In the genomic region with DNA sequence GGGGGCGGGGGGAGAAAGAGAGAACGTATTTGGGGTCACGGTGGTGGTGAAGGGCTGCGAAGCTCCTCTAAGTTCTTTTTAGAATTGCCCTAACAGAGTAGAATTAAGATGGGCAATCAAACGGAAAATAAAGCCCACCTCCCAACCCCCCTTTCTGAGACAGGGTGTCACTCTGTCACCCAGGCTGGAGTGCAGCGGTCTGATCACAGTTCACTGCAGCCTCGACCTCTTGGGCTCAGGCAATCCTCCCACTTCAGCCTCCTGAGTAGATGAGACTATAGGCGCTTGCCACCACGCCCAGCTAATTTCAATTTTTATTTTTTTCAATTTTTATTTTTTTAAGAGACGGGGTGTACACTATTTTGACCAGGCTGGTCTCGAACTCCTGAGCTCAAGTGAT, we compare ENCODE assay signal across 1 cellular context.
TF ChIP-seq lines count a peak whose summit lies in the region.

No MANE protein-coding gene starts in this region.

TF ChIP-seq in A549, 52 proteins besides CTCF, POLR2A, EP300 and RAD21 (continued from another document):
- TF ChIP-seq, protein P1, sequence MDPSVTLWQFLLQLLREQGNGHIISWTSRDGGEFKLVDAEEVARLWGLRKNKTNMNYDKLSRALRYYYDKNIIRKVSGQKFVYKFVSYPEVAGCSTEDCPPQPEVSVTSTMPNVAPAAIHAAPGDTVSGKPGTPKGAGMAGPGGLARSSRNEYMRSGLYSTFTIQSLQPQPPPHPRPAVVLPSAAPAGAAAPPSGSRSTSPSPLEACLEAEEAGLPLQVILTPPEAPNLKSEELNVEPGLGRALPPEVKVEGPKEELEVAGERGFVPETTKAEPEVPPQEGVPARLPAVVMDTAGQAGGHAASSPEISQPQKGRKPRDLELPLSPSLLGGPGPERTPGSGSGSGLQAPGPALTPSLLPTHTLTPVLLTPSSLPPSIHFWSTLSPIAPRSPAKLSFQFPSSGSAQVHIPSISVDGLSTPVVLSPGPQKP (IDR thresholded peaks at IDR 0.05; ENCODE audit: low read depth, low read length) = no peak
- TF ChIP-seq MAZ (IDR thresholded peaks at IDR 0.05; ENCODE audit: borderline replicate concordance, low read depth, low read length) (no peak), PHF8 (IDR thresholded peaks at IDR 0.05; ENCODE audit: borderline replicate concordance, low read depth) (no peak), TP53 (CRISPR knock-in tag; IDR thresholded peaks at IDR 0.05) (no peak), NR3C1 (IDR thresholded peaks at IDR 0.05) (no peak), KDM1A (IDR thresholded peaks at IDR 0.05; ENCODE audit: low read depth) (no peak), CHD2 (IDR thresholded peaks at IDR 0.05; ENCODE audit: low read length, partially characterized antibody) (no peak), HOXA7 (CRISPR knock-in tag; IDR thresholded peaks at IDR 0.05) (no peak), GATA3 (IDR thresholded peaks at IDR 0.05; ENCODE audit: borderline replicate concordance) (no peak)
- TF ChIP-seq, protein P2, sequence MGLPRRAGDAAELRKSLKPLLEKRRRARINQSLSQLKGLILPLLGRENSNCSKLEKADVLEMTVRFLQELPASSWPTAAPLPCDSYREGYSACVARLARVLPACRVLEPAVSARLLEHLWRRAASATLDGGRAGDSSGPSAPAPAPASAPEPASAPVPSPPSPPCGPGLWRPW (IDR thresholded peaks at IDR 0.05) = no peak
- TF ChIP-seq, protein P3, sequence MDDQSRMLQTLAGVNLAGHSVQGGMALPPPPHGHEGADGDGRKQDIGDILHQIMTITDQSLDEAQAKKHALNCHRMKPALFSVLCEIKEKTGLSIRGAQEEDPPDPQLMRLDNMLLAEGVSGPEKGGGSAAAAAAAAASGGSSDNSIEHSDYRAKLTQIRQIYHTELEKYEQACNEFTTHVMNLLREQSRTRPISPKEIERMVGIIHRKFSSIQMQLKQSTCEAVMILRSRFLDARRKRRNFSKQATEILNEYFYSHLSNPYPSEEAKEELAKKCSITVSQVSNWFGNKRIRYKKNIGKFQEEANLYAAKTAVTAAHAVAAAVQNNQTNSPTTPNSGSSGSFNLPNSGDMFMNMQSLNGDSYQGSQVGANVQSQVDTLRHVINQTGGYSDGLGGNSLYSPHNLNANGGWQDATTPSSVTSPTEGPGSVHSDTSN (IDR thresholded peaks at IDR 0.05) = no peak
TF ChIP-seq in A549: peak in this region for 0.
